Comparison of ENCODE assay signal across 1 cellular context in genomic region chr1:212367474-212368072, GRCh38.
TF ChIP-seq lines count a peak whose summit lies in the region.

No MANE protein-coding gene starts in this region.

TF ChIP-seq in GM12878, 131 proteins besides CTCF, POLR2A, EP300 and RAD21:
- TF ChIP-seq CHD2 (IDR thresholded peaks at IDR 0.05; ENCODE audit: borderline replicate concordance, low read depth, low read length) = no peak
- TF ChIP-seq REST (IDR thresholded peaks at IDR 0.05; ENCODE audit: low read depth, low read length) = no peak
- TF ChIP-seq SMC3 (IDR thresholded peaks at IDR 0.05; ENCODE audit: borderline replicate concordance, low read length) = no peak
- no peak for TF ChIP-seq CEBPB (IDR thresholded peaks at IDR 0.05; ENCODE audit: borderline replicate concordance in 1 of 2, low read depth in 2 of 2, low read length in 2 of 2)
- TF ChIP-seq STAT3 (IDR thresholded peaks at IDR 0.05; ENCODE audit: low read depth, low read length) = no peak
- no peak for TF ChIP-seq ZNF622 (IDR thresholded peaks at IDR 0.05)
- no peak for TF ChIP-seq NR2C2 (IDR thresholded peaks at IDR 0.05; ENCODE audit: borderline replicate concordance, control insufficient read depth, insufficient read length, low read depth)
- TF ChIP-seq RBBP5 (conservative IDR thresholded peaks at IDR 0.05) = no peak
- no peak for TF ChIP-seq SIX5 (IDR thresholded peaks at IDR 0.05; ENCODE audit: low read depth, low read length, severe bottlenecking)
- TF ChIP-seq YY1 (IDR thresholded peaks at IDR 0.05; ENCODE audit: low read depth, low read length) = no peak
- no peak for TF ChIP-seq CREB1 (IDR thresholded peaks at IDR 0.05; ENCODE audit: low read depth)
- TF ChIP-seq SMARCA5 (IDR thresholded peaks at IDR 0.05) = no peak
- TF ChIP-seq PBX3 (IDR thresholded peaks at IDR 0.05; ENCODE audit: insufficient replicate concordance, low read depth, low read length) = no peak
- TF ChIP-seq MXI1 (IDR thresholded peaks at IDR 0.05; ENCODE audit: low read depth, low read length) = no peak
- TF ChIP-seq TCF3 (IDR thresholded peaks at IDR 0.05; ENCODE audit: borderline replicate concordance, insufficient read depth, low read depth, low read length) = no peak
- no peak for TF ChIP-seq KLF5 (IDR thresholded peaks at IDR 0.05; ENCODE audit: partially characterized antibody)
- TF ChIP-seq ZBTB33 (IDR thresholded peaks at IDR 0.05) = no peak
